ENCODE assay signal across 8 cellular contexts in genomic region chr1:150621497-150622113, GRCh38. TPM values are rescaled to one million over a fixed set of nuclear protein-coding genes. Genes with fewer than 3 reads are reported as not detected.
DNase-seq lines count a peak whose midpoint lies in the region; ATAC-seq and TF ChIP-seq lines count a peak whose summit lies in the region.

No MANE protein-coding gene starts in this region.

- no peak for ATAC-seq in RWPE2 (ENCODE audit: low read depth)
- no peak for ATAC-seq in activated naive CD8-positive, alpha-beta T cell treated with anti-CD3 and anti-CD28 coated beads, Interleukin-2, amount 50 U/mL, for 24 hours
- no peak for ATAC-seq in GM21367 (IDR thresholded peaks at IDR 0.05; ENCODE audit: unreplicated experiment)

- in situ Hi-C loops in ACHN (cut with HindIII; ENCODE audit: low pct_ligation_motif_present, low pct_unique_long_range_greater_than_20kb, low sequenced_read_pairs), result no loop called here

- WGBS in smooth muscle cell (ENCODE audit: low lambda C conversion rate), result 84% methylated on average over 5 of the region's 5 CpGs

- no peak overlapping the region for H3K4me2 ChIP-seq in smooth muscle cell

- H3K9me3 ChIP-seq in RWPE2 (ENCODE audit: severe bottlenecking), result no peaks in the 10 kb centered on the region
- H3K9me3 ChIP-seq in right atrium auricular region, result no peaks in the 10 kb centered on the region
- no peaks in the 10 kb centered on the region for H3K9me3 ChIP-seq in smooth muscle cell (replicated peaks; ENCODE audit: low read depth)

- H3K79me2 ChIP-seq in smooth muscle cell (ENCODE audit: low read depth), result no peaks in the 10 kb centered on the region

- peaks cover 77% of the 10 kb centered on the region for H3K36me3 Mint-ChIP-seq in activated naive CD8-positive, alpha-beta T cell treated with anti-CD3 and anti-CD28 coated beads, Interleukin-2, amount 50 U/mL, for 24 hours (ENCODE audit: low read depth)

- TF ChIP-seq CTCF in GM12874 (IDR thresholded peaks at IDR 0.05; ENCODE audit: insufficient read depth, low read depth, low read length), result peak; percentile 60
- TF ChIP-seq CTCF in RWPE2 (IDR thresholded peaks at IDR 0.05; ENCODE audit: poor library complexity, severe bottlenecking), result peak; percentile 53
- TF ChIP-seq CTCF in right atrium auricular region (IDR thresholded peaks at IDR 0.05), result peak; percentile 25 to 76
- TF ChIP-seq CTCF in smooth muscle cell (IDR thresholded peaks at IDR 0.05; ENCODE audit: borderline replicate concordance, insufficient read depth, poor library complexity, severe bottlenecking), result peak; percentile 68

- no peak overlapping the region for H3K9ac ChIP-seq in smooth muscle cell (ENCODE audit: low read depth)

- peaks cover 78% of the 10 kb centered on the region for H3K4me1 Mint-ChIP-seq in activated naive CD8-positive, alpha-beta T cell treated with anti-CD3 and anti-CD28 coated beads, Interleukin-2, amount 50 U/mL, for 24 hours

- peaks cover 42% of the 10 kb centered on the region for H3K4me1 ChIP-seq in RWPE2 (ENCODE audit: insufficient read depth, poor library complexity, severe bottlenecking)
- peaks cover 0 to 47% of the 10 kb centered on the region in 2 donors for H3K4me1 ChIP-seq in right atrium auricular region
- no peaks in the 10 kb centered on the region for H3K4me1 ChIP-seq in smooth muscle cell (ENCODE audit: low read depth)

- no peaks in the 10 kb centered on the region for H3K9me3 Mint-ChIP-seq in activated naive CD8-positive, alpha-beta T cell treated with anti-CD3 and anti-CD28 coated beads, Interleukin-2, amount 50 U/mL, for 24 hours

- H2AFZ ChIP-seq in smooth muscle cell (ENCODE audit: low read depth), result no peak overlapping the region

- H3K36me3 ChIP-seq in RWPE2 (ENCODE audit: low read depth), result peaks cover 85% of the 10 kb centered on the region
- peaks cover 55% of the 10 kb centered on the region for H3K36me3 ChIP-seq in right atrium auricular region
- H3K36me3 ChIP-seq in smooth muscle cell (ENCODE audit: low read depth), result peaks cover 3% of the 10 kb centered on the region

- H3K4me3 Mint-ChIP-seq in activated naive CD8-positive, alpha-beta T cell treated with anti-CD3 and anti-CD28 coated beads, Interleukin-2, amount 50 U/mL, for 24 hours, result no peak overlapping the region

- DNase-seq in ACHN (peak; percentile 70), RWPE2 (ENCODE audit: low spot score) (no peak), right atrium auricular region (ENCODE audit: low spot score) (peak; percentile 74), smooth muscle cell (lab: John Stamatoyannopoulos, UW; ENCODE audit: unreplicated experiment) (no peak), NCI-H2029 (lab: John Stamatoyannopoulos, UW) (no peak)
- peak; percentile 42 for DNase-seq in activated naive CD8-positive, alpha-beta T cell treated with anti-CD3 and anti-CD28 coated beads, Interleukin-2, amount 50 U/mL, for 24 hours

- H3K4me3 ChIP-seq in RWPE2 (ENCODE audit: severe bottlenecking) (no peak overlapping the region), right atrium auricular region (no peak overlapping the region), smooth muscle cell (no peak overlapping the region)

- peaks cover 17% of the 10 kb centered on the region for H4K20me1 ChIP-seq in smooth muscle cell (ENCODE audit: low read depth)

- peak overlapping the region; percentile 68 for H3K27ac ChIP-seq in RWPE2 (ENCODE audit: poor library complexity, severe bottlenecking)
- H3K27ac ChIP-seq in right atrium auricular region, result peak overlapping the region; percentile 65 to 72
- H3K27ac ChIP-seq in smooth muscle cell (ENCODE audit: low read depth), result no peak overlapping the region

- peaks cover 25% of the 10 kb centered on the region for H3F3A ChIP-seq in smooth muscle cell (ENCODE audit: low read depth)

- H3K27me3 ChIP-seq in RWPE2 (ENCODE audit: insufficient read depth, poor library complexity, severe bottlenecking) (no peaks in the 10 kb centered on the region), right atrium auricular region (no peaks in the 10 kb centered on the region), smooth muscle cell (ENCODE audit: low read depth) (no peaks in the 10 kb centered on the region)

- peak overlapping the region; percentile 78 for H3K27ac Mint-ChIP-seq in activated naive CD8-positive, alpha-beta T cell treated with anti-CD3 and anti-CD28 coated beads, Interleukin-2, amount 50 U/mL, for 24 hours

- H3K27me3 Mint-ChIP-seq in activated naive CD8-positive, alpha-beta T cell treated with anti-CD3 and anti-CD28 coated beads, Interleukin-2, amount 50 U/mL, for 24 hours, result no peaks in the 10 kb centered on the region

RNA-seq across cellular contexts. Expression of gene ENSA, which starts 7.8 kb away (rescaled TPM):
- total RNA-seq in right atrium auricular region (100 to 1,000 TPM in 1 of 2 donors, 10 to 100 TPM in 1; 81.7 to 139 TPM), smooth muscle cell (63.5 and 66.3 TPM in 2 replicates)
- polyA plus RNA-seq in smooth muscle cell, result 31.3 and 54.7 TPM in 2 replicates

RNA-seq across cellular contexts. Expression of gene MCL1, which starts 42.2 kb away (rescaled TPM):
- total RNA-seq in right atrium auricular region (100 to 1,000 TPM in 1 of 2 donors, 10 to 100 TPM in 1; 96.7 to 146 TPM), smooth muscle cell (519 and 630 TPM in 2 replicates)
- 224 and 247 TPM in 2 replicates for polyA plus RNA-seq in smooth muscle cell

Comparison
In these comparisons a context has a peak if more than half of its experiments do, and no peak if none do; other contexts are left out.
1. DNase-seq: peak in ACHN (single experiment), activated naive CD8-positive, alpha-beta T cell treated with anti-CD3 and anti-CD28 coated beads, Interleukin-2, amount 50 U/mL, for 24 hours (single experiment) and right atrium auricular region (single experiment); none in RWPE2 (single experiment), smooth muscle cell (single experiment) and NCI-H2029 (single experiment).
2. Peak in every context shown above with its lines, with median percentiles within 50 percentile points of each other: CTCF ChIP-seq.